ENCODE assay signal across 11 cellular contexts in the genomic region with DNA sequence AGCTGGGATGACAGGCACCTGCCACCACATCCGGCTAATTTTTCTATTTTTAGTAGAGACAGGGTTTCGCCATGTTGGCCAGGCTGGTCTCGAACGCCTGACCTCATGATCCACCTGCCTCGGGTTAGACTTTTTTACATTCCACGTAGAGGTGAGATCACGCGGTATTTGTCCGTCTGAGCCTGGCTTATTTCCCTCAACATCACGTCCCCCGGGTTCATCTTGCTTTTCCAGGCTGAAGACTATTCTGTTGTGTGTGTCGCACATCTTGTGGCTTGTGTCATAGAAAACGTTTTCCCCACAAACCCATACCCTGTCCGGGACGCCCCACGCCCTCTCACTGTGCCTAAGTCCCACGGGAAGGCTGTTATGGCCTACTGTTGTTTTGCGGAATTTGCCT.
DNase-seq lines count a peak whose midpoint lies in the region; ATAC-seq and TF ChIP-seq lines count a peak whose summit lies in the region.
"Had no signal": no experiment of that assay in that cellular context is flagged by ENCODE, and none has a peak within 500 bp of the region (broad histone marks: within the 10 kb centered on the region; RNA-seq: fewer than 3 reads in every experiment).

No MANE protein-coding gene starts in this region.

- no peaks in the 10 kb centered on the region for H3K79me1 ChIP-seq in mesendoderm (ENCODE audit: low read length)

- H3K79me2 ChIP-seq in KMS-11 (ENCODE audit: insufficient read depth, low read depth) (no peaks in the 10 kb centered on the region), mesendoderm (ENCODE audit: control insufficient read depth, insufficient read depth, low read length) (no peaks in the 10 kb centered on the region)

- peaks cover 19% of the 10 kb centered on the region for H3K4me1 Mint-ChIP-seq in CD4-positive, alpha-beta T cell (ENCODE audit: low read depth)
- peaks cover 16% of the 10 kb centered on the region for H3K4me1 Mint-ChIP-seq in activated naive CD8-positive, alpha-beta T cell treated with anti-CD3 and anti-CD28 coated beads for 36 hours

- no peaks in the 10 kb centered on the region for H4K20me1 ChIP-seq in KMS-11 (ENCODE audit: insufficient read depth)

- no peak overlapping the region for H3K23ac ChIP-seq in mesendoderm (ENCODE audit: low read length)

- ATAC-seq in CD4-positive, alpha-beta T cell (ENCODE audit: poor library complexity): no peak
- ATAC-seq in GM19351 (IDR thresholded peaks at IDR 0.05; ENCODE audit: unreplicated experiment) (peak; percentile 42), HG03135 (IDR thresholded peaks at IDR 0.05; ENCODE audit: unreplicated experiment) (no peak), GM18519 (IDR thresholded peaks at IDR 0.05; ENCODE audit: low FRiP score, unreplicated experiment) (no peak)
- ATAC-seq: right cardiac atrium had no signal

- DNase-seq in CD4-positive, alpha-beta T cell: no peak
- DNase-seq in activated naive CD8-positive, alpha-beta T cell treated with anti-CD3 and anti-CD28 coated beads for 36 hours: no peak
- DNase-seq in occipital lobe (lab: John Stamatoyannopoulos, UW) (no peak), mesendoderm (no peak)
- DNase-seq: central memory CD4-positive, alpha-beta T cell; NCI-H446; right cardiac atrium had no signal

- H3K9me3 ChIP-seq in CD4-positive, alpha-beta T cell (ENCODE audit: control insufficient read depth, low read length): no peaks in the 10 kb centered on the region

- H3K36me3 ChIP-seq in KMS-11 (ENCODE audit: insufficient read depth) (no peaks in the 10 kb centered on the region), mesendoderm (ENCODE audit: control insufficient read depth, insufficient read depth, low read length) (no peaks in the 10 kb centered on the region)

- peaks cover 5% of the 10 kb centered on the region for H3K27me3 Mint-ChIP-seq in CD4-positive, alpha-beta T cell
- peaks cover 16% of the 10 kb centered on the region for H3K27me3 Mint-ChIP-seq in activated naive CD8-positive, alpha-beta T cell treated with anti-CD3 and anti-CD28 coated beads for 36 hours

- POLR2A ChIA-PET in CD4-positive, alpha-beta T cell (lab: Charles Lee): no interaction called here

- H2AFZ ChIP-seq in KMS-11 (ENCODE audit: low read depth): peak overlapping the region; percentile 54; the same call in 1 of the 2 replicates

- H2AK5ac ChIP-seq in mesendoderm (ENCODE audit: low read length): no peak overlapping the region

- no peak overlapping the region for H4K5ac ChIP-seq in mesendoderm (ENCODE audit: low read length)

- no peaks in the 10 kb centered on the region for H3K36me3 Mint-ChIP-seq in CD4-positive, alpha-beta T cell (ENCODE audit: low read depth)
- no peaks in the 10 kb centered on the region for H3K36me3 Mint-ChIP-seq in activated naive CD8-positive, alpha-beta T cell treated with anti-CD3 and anti-CD28 coated beads for 36 hours

- H3K4me3 ChIP-seq in KMS-11 (IDR thresholded peaks at IDR 0.05; ENCODE audit: insufficient read depth, low read depth, low read length): no peak overlapping the region
- H3K4me3 ChIP-seq in mesendoderm (ENCODE audit: low read length): no peak overlapping the region

- WGBS in mesendoderm (ENCODE audit: extremely low coverage, insufficient coverage, low lambda C conversion rate): no CpG with 5 or more reads among the region's 18 CpGs

- H3K4ac ChIP-seq in mesendoderm (ENCODE audit: low read depth, low read length): no peak overlapping the region

- peak overlapping the region; percentile 10 for H3K27ac Mint-ChIP-seq in CD4-positive, alpha-beta T cell
- H3K27ac Mint-ChIP-seq in activated naive CD8-positive, alpha-beta T cell treated with anti-CD3 and anti-CD28 coated beads for 36 hours: peak overlapping the region; percentile 59

- H4K8ac ChIP-seq in mesendoderm (ENCODE audit: low read depth, low read length): no peak overlapping the region

- H2BK15ac ChIP-seq in mesendoderm (replicated peaks; ENCODE audit: low read depth): no peak overlapping the region

- no peak overlapping the region for H2BK5ac ChIP-seq in mesendoderm (ENCODE audit: low read length)

- no peak overlapping the region for H3K27ac ChIP-seq in CD4-positive, alpha-beta T cell (ENCODE audit: low read depth, low read length)
- H3K27ac ChIP-seq in KMS-11: peak overlapping the region; percentile 60
- no peak overlapping the region for H3K27ac ChIP-seq in mesendoderm (ENCODE audit: low read depth, low read length)

- H3K4me2 ChIP-seq in KMS-11 (peak overlapping the region; percentile 45), mesendoderm (ENCODE audit: low read length) (no peak overlapping the region)

- intact Hi-C loops in CD4-positive, alpha-beta T cell (cut with DNase I, micrococcal nuclease): no loop called here

- H3K18ac ChIP-seq in mesendoderm (ENCODE audit: low read length): no peak overlapping the region

- no peak overlapping the region for H2BK120ac ChIP-seq in mesendoderm (ENCODE audit: low read depth, low read length)

- TF ChIP-seq CTCF in CD4-positive, alpha-beta T cell (IDR thresholded peaks at IDR 0.05): no peak
- TF ChIP-seq CTCF in KMS-11 (conservative IDR thresholded peaks at IDR 0.05; ENCODE audit: low read depth, low read length): no peak

- CTCF ChIA-PET in CD4-positive, alpha-beta T cell (lab: Charles Lee): no interaction called here

- H3K4me1 ChIP-seq in KMS-11 (ENCODE audit: low read depth, poor library complexity, severe bottlenecking) (peaks cover 9% of the 10 kb centered on the region), mesendoderm (ENCODE audit: control insufficient read depth, low read depth, low read length) (no peaks in the 10 kb centered on the region)

- no peaks in the 10 kb centered on the region for H3K9me3 Mint-ChIP-seq in CD4-positive, alpha-beta T cell
- peaks cover 1% of the 10 kb centered on the region for H3K9me3 Mint-ChIP-seq in activated naive CD8-positive, alpha-beta T cell treated with anti-CD3 and anti-CD28 coated beads for 36 hours

- peak overlapping the region; percentile 74 for H3K4me3 Mint-ChIP-seq in CD4-positive, alpha-beta T cell
- H3K4me3 Mint-ChIP-seq in activated naive CD8-positive, alpha-beta T cell treated with anti-CD3 and anti-CD28 coated beads for 36 hours: peak overlapping the region; percentile 72

- peak overlapping the region; percentile 19; the same call in 1 of the 2 replicates for H3K9ac ChIP-seq in KMS-11
- H3K9ac ChIP-seq in mesendoderm (ENCODE audit: low read length): no peak overlapping the region

- H3K56ac ChIP-seq in mesendoderm (ENCODE audit: low read length): no peak overlapping the region

- H3K27me3 ChIP-seq in CD4-positive, alpha-beta T cell (ENCODE audit: control insufficient read depth, insufficient read depth, low read length): no peaks in the 10 kb centered on the region
- no peaks in the 10 kb centered on the region for H3K27me3 ChIP-seq in KMS-11 (ENCODE audit: insufficient read depth, low read depth)
- H3K27me3 ChIP-seq in mesendoderm (ENCODE audit: insufficient read depth, low read length, poor library complexity): no peaks in the 10 kb centered on the region
